8 cellular contexts compared by ENCODE assay signal in the genomic region with DNA sequence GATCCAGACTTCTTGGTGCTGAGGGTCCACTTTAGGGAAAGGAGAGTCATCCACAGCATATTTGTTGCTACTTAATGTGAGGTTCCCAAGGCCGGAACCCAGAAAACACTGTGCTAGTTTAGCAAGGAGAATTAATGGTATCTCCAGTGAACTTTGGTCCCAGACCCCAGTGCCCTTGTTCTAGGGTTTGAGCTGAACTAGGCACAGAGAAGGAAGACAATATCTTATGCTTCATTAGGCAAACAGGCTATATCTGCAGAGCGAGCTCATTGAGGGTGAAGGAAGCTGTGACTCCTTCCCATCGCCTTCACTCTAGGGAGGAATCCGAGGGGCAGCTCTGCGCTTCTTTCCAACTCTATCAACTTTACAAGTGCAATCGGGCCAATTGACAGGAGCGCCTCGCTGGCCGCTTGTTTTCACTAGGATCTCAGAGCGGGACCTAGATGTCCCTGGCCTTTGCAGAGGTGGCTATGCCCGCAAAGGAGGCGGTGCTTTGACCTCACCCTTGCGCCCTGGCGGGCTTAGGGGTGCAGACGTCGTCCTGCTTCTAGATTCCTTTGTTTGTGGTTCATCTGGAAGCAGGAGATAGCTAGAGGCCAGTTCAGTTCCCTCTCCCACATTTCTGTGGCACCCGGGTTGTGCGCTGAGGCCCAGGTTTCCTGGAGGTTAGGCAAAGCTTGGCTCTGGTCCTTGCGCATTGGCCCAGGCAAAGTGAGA. TPM values are rescaled to one million over a fixed set of nuclear protein-coding genes. Genes with fewer than 3 reads are reported as not detected.
DNase-seq lines count a peak whose midpoint lies in the region; ATAC-seq and TF ChIP-seq lines count a peak whose summit lies in the region.

No MANE protein-coding gene starts in this region.

- peaks cover 24% of the 10 kb centered on the region for H3K4me1 ChIP-seq in CD4-positive, alpha-beta memory T cell (ENCODE audit: insufficient read depth, low read length)
- H3K4me1 ChIP-seq in MM.1S (ENCODE audit: low read length) (peaks cover 4% of the 10 kb centered on the region; the same call in 1 of the 2 replicates), mesendoderm (ENCODE audit: control insufficient read depth, low read depth, low read length) (peaks cover 4% of the 10 kb centered on the region), urinary bladder (ENCODE audit: insufficient read depth) (peaks cover 1% of the 10 kb centered on the region)

- CTCF ChIA-PET in CD4-positive, alpha-beta memory T cell (lab: Charles Lee; ENCODE audit: partially characterized antibody), result interaction anchor here (0.6 to 1.1 kb wide), 3 partner anchors 14 to 344 kb away, joined by 3 read pairs; no protein-coding TSS in a partner anchor

- POLR2A ChIA-PET in CD4-positive, alpha-beta memory T cell (lab: Charles Lee; ENCODE audit: partially characterized antibody), result interaction anchor here (1.4 to 1.5 kb wide), 2 partner anchors 45 to 190 kb away, joined by 3 to 6 read pairs; no protein-coding TSS in a partner anchor

- no peaks in the 10 kb centered on the region for H4K20me1 ChIP-seq in MM.1S (ENCODE audit: insufficient read depth, low read length)

- H3K9me3 ChIP-seq in CD4-positive, alpha-beta memory T cell (ENCODE audit: control insufficient read depth in 1 of 2, low read length in 2 of 2), result no peaks in the 10 kb centered on the region
- H3K9me3 ChIP-seq in MM.1S (replicated peaks; ENCODE audit: insufficient read depth, low read length), result no peaks in the 10 kb centered on the region

- no peaks in the 10 kb centered on the region for H3K36me3 ChIP-seq in CD4-positive, alpha-beta memory T cell (ENCODE audit: insufficient read depth, low read length)
- H3K36me3 ChIP-seq in MM.1S (replicated peaks; ENCODE audit: insufficient read depth, low read length), result no peaks in the 10 kb centered on the region
- no peaks in the 10 kb centered on the region for H3K36me3 ChIP-seq in mesendoderm (ENCODE audit: control insufficient read depth, insufficient read depth, low read length)
- H3K36me3 ChIP-seq in urinary bladder (ENCODE audit: insufficient read depth), result no peaks in the 10 kb centered on the region

- no peaks in the 10 kb centered on the region for H3K9me2 ChIP-seq in MM.1S (replicated peaks; ENCODE audit: insufficient read depth, low read length)

- WGBS in mesendoderm (ENCODE audit: extremely low coverage, insufficient coverage, low lambda C conversion rate), result no CpG with 5 or more reads among the region's 19 CpGs
- WGBS in urinary bladder, result 23% methylated on average over 19 of the region's 19 CpGs

- H3K4me1 Mint-ChIP-seq in CD4-positive, alpha-beta memory T cell, result peaks cover 17 to 37% (median 27%) of the 10 kb centered on the region in 4 donors

- peak overlapping the region; percentile 48 for H3K23ac ChIP-seq in mesendoderm (ENCODE audit: low read length)

- peak overlapping the region; percentile 47 for H3K56ac ChIP-seq in mesendoderm (ENCODE audit: low read length)

- peak overlapping the region; percentile 95; the same call in 1 of the 2 replicates for H2AFZ ChIP-seq in MM.1S (ENCODE audit: low read length)

- no peaks in the 10 kb centered on the region for H3K9me3 Mint-ChIP-seq in CD4-positive, alpha-beta memory T cell

- ATAC-seq in HG02571 (IDR thresholded peaks at IDR 0.05; ENCODE audit: unreplicated experiment), result no peak

- TF ChIP-seq CTCF in MM.1S (IDR thresholded peaks at IDR 0.05; ENCODE audit: low read length), result no peak

- H4K5ac ChIP-seq in mesendoderm (ENCODE audit: low read length), result no peak overlapping the region

- H4K8ac ChIP-seq in mesendoderm (ENCODE audit: low read depth, low read length), result no peak overlapping the region

- H3K4me2 ChIP-seq in MM.1S (ENCODE audit: low read depth, low read length) (peak overlapping the region; percentile 98), mesendoderm (ENCODE audit: low read length) (peak overlapping the region; percentile 53)

- peak overlapping the region; percentile 91 to 98 (median 94) for H3K4me3 Mint-ChIP-seq in CD4-positive, alpha-beta memory T cell

- peaks cover 0 to 7% of the 10 kb centered on the region in 2 donors for H3K36me3 Mint-ChIP-seq in CD4-positive, alpha-beta memory T cell

- H3K27ac Mint-ChIP-seq in CD4-positive, alpha-beta memory T cell, result peak overlapping the region; percentile 31 to 97 (median 87)

- peak overlapping the region; percentile 67 to 96 for H3K4me3 ChIP-seq in CD4-positive, alpha-beta memory T cell (ENCODE audit: low read length in 2 of 2)
- H3K4me3 ChIP-seq in MM.1S (ENCODE audit: low read length) (peak overlapping the region; percentile 81), mesendoderm (ENCODE audit: low read length) (no peak overlapping the region), urinary bladder (ENCODE audit: low read depth, low read length) (peak overlapping the region; percentile 81)

- H3K9ac ChIP-seq in MM.1S (ENCODE audit: low read length), result no peak overlapping the region
- peak overlapping the region; percentile 40 for H3K9ac ChIP-seq in mesendoderm (ENCODE audit: low read length)

- H3K79me2 ChIP-seq in MM.1S (ENCODE audit: low read length) (no peaks in the 10 kb centered on the region), mesendoderm (ENCODE audit: control insufficient read depth, insufficient read depth, low read length) (no peaks in the 10 kb centered on the region)

- no peak overlapping the region for H2BK5ac ChIP-seq in mesendoderm (ENCODE audit: low read length)

- intact Hi-C loops in CD4-positive, alpha-beta memory T cell (cut with micrococcal nuclease), result loop anchor here (10.0 kb wide), 2 partner anchors 648 to 1952 kb away; a partner anchor contains a TSS

- peaks cover 0 to 8% of the 10 kb centered on the region in 2 donors for H3K27me3 Mint-ChIP-seq in CD4-positive, alpha-beta memory T cell

- no peak overlapping the region for H3K18ac ChIP-seq in mesendoderm (ENCODE audit: low read length)

- no peak overlapping the region for H2BK15ac ChIP-seq in mesendoderm (replicated peaks; ENCODE audit: low read depth)

- no peak overlapping the region for H2BK120ac ChIP-seq in mesendoderm (ENCODE audit: low read depth, low read length)

- DNase-seq in CD4-positive, alpha-beta memory T cell, result peak in 1 of 5 donors; percentile 15
- no peak for DNase-seq in MM.1S
- DNase-seq in cerebellar cortex (ENCODE audit: low spot score), result peak; percentile 48
- peak; percentile 54 for DNase-seq in mesendoderm
- no peak for DNase-seq in T-helper 9 cell
- no peak for DNase-seq in DMS153 (lab: John Stamatoyannopoulos, UW)

- peaks cover 18% of the 10 kb centered on the region for H3F3A ChIP-seq in MM.1S (ENCODE audit: insufficient read depth, low read length)

- no peaks in the 10 kb centered on the region for H3K27me3 ChIP-seq in CD4-positive, alpha-beta memory T cell (ENCODE audit: insufficient read depth, low read length)
- no peaks in the 10 kb centered on the region for H3K27me3 ChIP-seq in MM.1S (replicated peaks; ENCODE audit: insufficient read depth, low read length)
- H3K27me3 ChIP-seq in mesendoderm (ENCODE audit: insufficient read depth, low read length, poor library complexity), result peaks cover 2% of the 10 kb centered on the region

- H3K4ac ChIP-seq in mesendoderm (ENCODE audit: low read depth, low read length), result no peak overlapping the region

- no peak overlapping the region for H2AK5ac ChIP-seq in mesendoderm (ENCODE audit: low read length)

- H3K27ac ChIP-seq in CD4-positive, alpha-beta memory T cell (ENCODE audit: low read depth, low read length), result no peak overlapping the region
- H3K27ac ChIP-seq in MM.1S (ENCODE audit: low read length), result no peak overlapping the region
- no peak overlapping the region for H3K27ac ChIP-seq in mesendoderm (ENCODE audit: low read depth, low read length)
- no peak overlapping the region for H3K27ac ChIP-seq in urinary bladder (ENCODE audit: low read depth)

- H3K79me1 ChIP-seq in mesendoderm (ENCODE audit: low read length), result no peaks in the 10 kb centered on the region

RNA-seq across cellular contexts. Expression of a gene that starts 1.0 kb away (rescaled TPM):
- total RNA-seq in CD4-positive, alpha-beta memory T cell, result 1 to 10 TPM; 5.1 to 6.5 TPM
- polyA plus RNA-seq in CD4-positive, alpha-beta memory T cell, result 1 to 10 TPM in 1 of 2 donors, under 1 TPM in 1; 0.84 to 1.8 TPM
- polyA plus RNA-seq in mesendoderm (2013, experiment 1 of 2), result 2.0 TPM
- polyA plus RNA-seq in mesendoderm (2013, experiment 2 of 2), result 2.3 TPM
- total RNA-seq in urinary bladder, result 24.2 TPM
- polyA plus RNA-seq in urinary bladder, result 20.2 TPM

Comparison
In these comparisons a context has a peak if more than half of its experiments do, and no peak if none do; other contexts are left out.
1. DNase-seq: peak in cerebellar cortex (single experiment) and mesendoderm (single experiment); none in MM.1S (single experiment), T-helper 9 cell (single experiment) and DMS153 (single experiment).